ENCODE assay signal across 20 cellular contexts in the genomic region with DNA sequence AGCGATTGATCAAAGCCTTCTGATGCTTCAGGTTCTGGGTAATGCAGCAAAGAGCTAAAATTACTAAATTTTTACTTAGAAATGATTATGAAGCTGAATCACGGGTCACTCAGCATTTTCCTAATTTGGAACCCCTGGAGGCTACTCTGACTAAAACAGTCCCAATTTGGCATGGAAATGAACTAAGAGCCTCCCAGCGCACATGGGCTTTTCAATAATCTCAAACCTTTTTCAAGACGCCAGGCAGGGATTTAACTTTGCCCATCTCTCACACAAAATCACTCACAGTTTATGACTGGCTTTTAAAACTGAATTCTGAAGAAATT.
DNase-seq lines count a peak whose midpoint lies in the region; ATAC-seq, FAIRE-seq and TF ChIP-seq lines count a peak whose summit lies in the region.
"Had no signal": no experiment of that assay in that cellular context is flagged by ENCODE, and none has a peak within 500 bp of the region (broad histone marks: within the 10 kb centered on the region; RNA-seq: fewer than 3 reads in every experiment).

No MANE protein-coding gene starts in this region.

- H3K56ac ChIP-seq in H1 (replicated peaks; ENCODE audit: insufficient read length, low read depth, low read length), result no peak overlapping the region

- no peaks in the 10 kb centered on the region for H3K79me1 ChIP-seq in H1 (ENCODE audit: low read depth, low read length)

- no peak overlapping the region for H2BK20ac ChIP-seq in H1 (ENCODE audit: low read length)

- H2BK5ac ChIP-seq in H1 (ENCODE audit: low read depth, low read length), result no peak overlapping the region

- H2BK120ac ChIP-seq in H1 (replicated peaks; ENCODE audit: low read depth, low read length), result no peak overlapping the region

- no peak for TF ChIP-seq POLR2A in H1 (IDR thresholded peaks at IDR 0.05; ENCODE audit: control extremely low read depth in 1 of 2, low read depth in 2 of 2, low read length in 2 of 2)

- TF ChIP-seq RAD21 in SK-N-SH (IDR thresholded peaks at IDR 0.05; ENCODE audit: low read length), result no peak
- TF ChIP-seq RAD21 in H1 (IDR thresholded peaks at IDR 0.05 in 1 of 2, conservative IDR thresholded peaks at IDR 0.05 in 1 of 2; ENCODE audit: low read depth in 2 of 2, low read length in 2 of 2), result no peak

- TF ChIP-seq CTCF in SK-N-SH (IDR thresholded peaks at IDR 0.05) (no peak), H1 (IDR thresholded peaks at IDR 0.05; ENCODE audit: control extremely low read depth in 1 of 3, insufficient read depth in 1 of 3, low read depth in 1 of 3, low read length in 3 of 3) (no peak)

- H3K9me3 ChIP-seq in SK-N-SH (no peaks in the 10 kb centered on the region), H1 (ENCODE audit: insufficient read depth in 2 of 2, low read depth in 1 of 2, low read length in 1 of 2) (no peaks in the 10 kb centered on the region), iPS-18a (ENCODE audit: control insufficient read depth, low read depth, low read length) (no peaks in the 10 kb centered on the region)
- H3K9me3 ChIP-seq: BE2C, MG63 had no signal

- POLR2A ChIA-PET in SK-N-SH (lab: Yijun Ruan, JAX), result no interaction called here
- POLR2A ChIA-PET in H1 (lab: Charles Lee; ENCODE audit: partially characterized antibody), result interaction anchor here (1.3 to 1.6 kb wide), 2 partner anchors 27 to 28 kb away, joined by 3 to 5 read pairs; no protein-coding TSS in a partner anchor

- no peak overlapping the region for H3K23ac ChIP-seq in H1 (ENCODE audit: insufficient read length)

- 0 out of 2 replicates have a peak overlapping the region, but pooled peaks have one; percentile 54 for H2AFZ ChIP-seq in SK-N-SH (ENCODE audit: low read depth)
- H2AFZ ChIP-seq in H1 (ENCODE audit: low read length), result peak overlapping the region; percentile 71; the same call in 1 of the 2 replicates

- H3K4me3 ChIP-seq in SK-N-SH (ENCODE audit: low read depth in 2 of 2, low read length in 1 of 2), result no peak overlapping the region
- H3K4me3 ChIP-seq in H1 (ENCODE audit: extremely low read depth in 1 of 4, insufficient read depth in 2 of 4, low read depth in 3 of 4, low read length in 4 of 4), result peak overlapping the region in 1 of 4 experiments; percentile 46; a peak in 3 of 8 replicates
- peak overlapping the region; percentile 40 for H3K4me3 ChIP-seq in iPS-18a (ENCODE audit: low read length)
- no peak overlapping the region for H3K4me3 ChIP-seq in H7 (ENCODE audit: insufficient read depth, low read depth, low read length)
- H3K4me3 ChIP-seq: MG63 had no signal

- H4K91ac ChIP-seq in H1 (replicated peaks; ENCODE audit: insufficient read length, low read length), result no peak overlapping the region

- H3K4me1 ChIP-seq in SK-N-SH (ENCODE audit: control insufficient read depth in 1 of 2, insufficient read depth in 2 of 2, low read depth in 1 of 2, low read length in 1 of 2) (peaks cover 0 to 33% of the 10 kb centered on the region in 2 experiments), H1 (replicated peaks in 1 of 4; ENCODE audit: control insufficient read depth in 3 of 4, insufficient read depth in 4 of 4, low read length in 3 of 4) (peaks cover 0 to 10% (median 2%) of the 10 kb centered on the region in 4 experiments; a peak in 2 of 7 replicates), iPS-18a (ENCODE audit: control insufficient read depth, low read depth, low read length) (peaks cover 25% of the 10 kb centered on the region)
- H3K4me1 ChIP-seq: BE2C had no signal

- H2BK15ac ChIP-seq in H1 (ENCODE audit: low read length), result no peak overlapping the region

- no peak overlapping the region for H2BK12ac ChIP-seq in H1 (ENCODE audit: low read depth, low read length)

- DNase-seq in SK-N-SH (no peak), H1 (ENCODE audit: low read depth in 1 of 2, low spot score in 2 of 2) (no peak), MV-4-11 (lab: John Stamatoyannopoulos, UW) (no peak), H7 (no peak), NK-92 (lab: John Stamatoyannopoulos, UW; ENCODE audit: unreplicated experiment) (no peak)
- DNase-seq: BE2C; CD4-positive, alpha-beta T cell; IMR-90; Karpas-422; NCI-H1105; NCI-H1694 treated with DMSO at 0.1 percent for 48 hours; NCI-H226; NCI-H524 treated with DMSO at 0.1 percent for 48 hours; Right ventricle myocardium superior had no signal

- H3K18ac ChIP-seq in H1 (ENCODE audit: extremely low read depth, low read length), result no peak overlapping the region

- no peak overlapping the region for H3K4me2 ChIP-seq in SK-N-SH
- peak overlapping the region; percentile 14 to 60 for H3K4me2 ChIP-seq in H1 (ENCODE audit: insufficient read depth in 1 of 2, low read depth in 2 of 2, low read length in 2 of 2)

- ATAC-seq in SK-N-SH treated with all-trans-retinoic acid at 6 μM for 48 hours (no peak), GM19328 (IDR thresholded peaks at IDR 0.05; ENCODE audit: unreplicated experiment) (no peak)
- ATAC-seq: Panc1 had no signal

- TF ChIP-seq EP300 in SK-N-SH (IDR thresholded peaks at IDR 0.05; ENCODE audit: borderline replicate concordance in 1 of 2, low read depth in 1 of 2, low read length in 1 of 2), result no peak
- no peak for TF ChIP-seq EP300 in H1 (IDR thresholded peaks at IDR 0.05; ENCODE audit: borderline replicate concordance in 1 of 2, low read depth in 2 of 2, low read length in 2 of 2)

- H3K9me2 ChIP-seq in SK-N-SH, result no peaks in the 10 kb centered on the region

- H3K23me2 ChIP-seq in H1 (ENCODE audit: low read depth, low read length), result no peaks in the 10 kb centered on the region

- H3F3A ChIP-seq in SK-N-SH (replicated peaks; ENCODE audit: insufficient read depth), result peaks cover 30% of the 10 kb centered on the region

- no peak overlapping the region for H3K14ac ChIP-seq in H1 (ENCODE audit: insufficient read length)

- H3K79me2 ChIP-seq in SK-N-SH (ENCODE audit: insufficient read depth) (no peaks in the 10 kb centered on the region), H1 (ENCODE audit: control insufficient read depth in 1 of 2, insufficient read depth in 2 of 2, low read length in 2 of 2) (no peaks in the 10 kb centered on the region)

- FAIRE-seq in H1 (lab: Jason Lieb, UNC), result no peak

- H4K20me1 ChIP-seq in SK-N-SH (ENCODE audit: insufficient read depth) (no peaks in the 10 kb centered on the region), H1 (replicated peaks in 1 of 2; ENCODE audit: control insufficient read depth in 1 of 2, insufficient read depth in 2 of 2, low read length in 2 of 2) (no peaks in the 10 kb centered on the region)

- peaks cover 29% of the 10 kb centered on the region; the same call in 1 of the 2 replicates for H3K27me3 ChIP-seq in SK-N-SH (ENCODE audit: insufficient read depth)
- no peaks in the 10 kb centered on the region for H3K27me3 ChIP-seq in H1 (replicated peaks in 1 of 4; ENCODE audit: control insufficient read depth in 3 of 4, extremely low read depth in 1 of 4, insufficient read depth in 3 of 4, low read length in 3 of 4)
- H3K27me3 ChIP-seq in iPS-18a (ENCODE audit: control insufficient read depth, insufficient read depth, low read length), result no peaks in the 10 kb centered on the region
- H3K27me3 ChIP-seq in H7 (ENCODE audit: control insufficient read depth, insufficient read depth, low read length), result no peaks in the 10 kb centered on the region
- H3K27me3 ChIP-seq: MG63 had no signal

- WGBS in SK-N-SH (ENCODE audit: low lambda C conversion rate), result 28% methylated on average over 4 of the region's 4 CpGs
- WGBS in H1 (ENCODE audit: extremely low coverage in 1 of 2, insufficient coverage in 1 of 2, insufficient read length in 1 of 2, insufficient replicate concordance in 2 of 2, low coverage in 1 of 2, low lambda C conversion rate in 2 of 2, missing lambda C conversion rate in 1 of 2), 2 experiments, result 41% methylated on average over 4 of the region's 4 CpGs; no CpG with 5 or more reads in 1 of the 2 experiments

- CTCF ChIA-PET in SK-N-SH (lab: Yijun Ruan, JAX), result no interaction called here
- CTCF ChIA-PET in H1 (lab: Charles Lee; ENCODE audit: partially characterized antibody), result interaction anchor here (0.7 to 2.3 kb wide), 4 partner anchors 41 to 1331 kb away, joined by 3 to 7 read pairs (median 4); no protein-coding TSS in a partner anchor

- H4K8ac ChIP-seq in H1 (ENCODE audit: extremely low read depth, insufficient read depth, low read length), result no peak overlapping the region

- H2AK5ac ChIP-seq in H1 (ENCODE audit: low read depth, low read length), result no peak overlapping the region

- H3K27ac ChIP-seq in SK-N-SH (ENCODE audit: low read depth in 2 of 2, low read length in 1 of 2), result peak overlapping the region; percentile 10 to 94; a peak in 3 of 4 replicates
- H3K27ac ChIP-seq in H1 (ENCODE audit: low read depth, low read length), result no peak overlapping the region
- H3K27ac ChIP-seq in iPS-18a (ENCODE audit: low read length), result no peak overlapping the region
- H3K27ac ChIP-seq: 22Rv1 had no signal

- H3K36me3 ChIP-seq in SK-N-SH (replicated peaks in 1 of 2; ENCODE audit: control insufficient read depth in 1 of 2, insufficient read depth in 2 of 2, low read length in 1 of 2) (no peaks in the 10 kb centered on the region), H1 (ENCODE audit: control insufficient read depth in 2 of 4, insufficient read depth in 4 of 4, low read length in 3 of 4) (no peaks in the 10 kb centered on the region), iPS-18a (ENCODE audit: control insufficient read depth, low read depth, low read length) (no peaks in the 10 kb centered on the region), H7 (replicated peaks; ENCODE audit: control insufficient read depth, insufficient read depth, low read length) (no peaks in the 10 kb centered on the region)
- H3K36me3 ChIP-seq: BE2C, MG63 had no signal

- H4K5ac ChIP-seq in H1 (ENCODE audit: insufficient read length, low read depth, low read length), result peak overlapping the region; percentile 12

- no peak overlapping the region for H3K4ac ChIP-seq in H1 (replicated peaks; ENCODE audit: insufficient read length, low read depth, low read length)

- H3K9ac ChIP-seq in SK-N-SH (no peak overlapping the region), H1 (replicated peaks in 1 of 4; ENCODE audit: extremely low read depth in 1 of 4, low read depth in 3 of 4, low read length in 3 of 4) (no peak overlapping the region), iPS-18a (ENCODE audit: low read length) (peak overlapping the region; percentile 33)

TF ChIP-seq in SK-N-SH, 30 proteins besides CTCF, POLR2A, EP300 and RAD21:
- TF ChIP-seq GATA2 (CRISPR knock-in tag; IDR thresholded peaks at IDR 0.05) (no peak), ELF1 (IDR thresholded peaks at IDR 0.05) (no peak), GABPA (IDR thresholded peaks at IDR 0.05; ENCODE audit: low read depth) (no peak), TEAD4 (IDR thresholded peaks at IDR 0.05; ENCODE audit: borderline replicate concordance, insufficient read depth) (no peak)

TF ChIP-seq in H1, 55 proteins besides CTCF, POLR2A, EP300 and RAD21:
- TF ChIP-seq ASH2L (IDR thresholded peaks at IDR 0.05; ENCODE audit: low read length), result peak; percentile 6
- no peak for TF ChIP-seq JUN (IDR thresholded peaks at IDR 0.05; ENCODE audit: low read depth, low read length)

Comparison
In these comparisons a context has a peak if more than half of its experiments do, and no peak if none do; other contexts are left out.
1. H3K27ac ChIP-seq: peak in SK-N-SH (2 of 2); none in H1 (single experiment) and iPS-18a (single experiment).